ENCODE assay signal across 13 cellular contexts in genomic region chr19:21143846-21144245, GRCh38. TPM values are rescaled to one million over a fixed set of nuclear protein-coding genes. Genes with fewer than 3 reads are reported as not detected.
DNase-seq lines count a peak whose midpoint lies in the region; ATAC-seq and TF ChIP-seq lines count a peak whose summit lies in the region.
"Had no signal": no experiment of that assay in that cellular context is flagged by ENCODE, and none has a peak within 500 bp of the region (broad histone marks: within the 10 kb centered on the region; RNA-seq: fewer than 3 reads in every experiment).

No MANE protein-coding gene starts in this region.

- H3K27ac Mint-ChIP-seq in neural crest cell (ENCODE audit: unreplicated experiment), result no peak overlapping the region
- H3K27ac Mint-ChIP-seq in stimulated activated memory B cell treated with anti-CD40 and anti-IgM and Interleukin-4, amounts not matched to agents 10 μg/mL and 1 μg/mL and 100 μg/mL, for 72 hours, result no peak overlapping the region

- H3K9me2 ChIP-seq in PC-9 (ENCODE audit: insufficient read depth), result no peaks in the 10 kb centered on the region

- peak overlapping the region; percentile 59 for H3K27ac ChIP-seq in PC-9
- H3K27ac ChIP-seq: neutrophil, tibial artery had no signal

- peaks cover 21% of the 10 kb centered on the region for H3K4me1 Mint-ChIP-seq in neural crest cell
- H3K4me1 Mint-ChIP-seq in stimulated activated memory B cell treated with anti-CD40 and anti-IgM and Interleukin-4, amounts not matched to agents 10 μg/mL and 1 μg/mL and 100 μg/mL, for 72 hours, result peaks cover 36% of the 10 kb centered on the region

- no TSS peak for BruUV-seq in PC-9 (replicated peaks; lab: Mats Ljungman, UMichigan)

- H3K9me3 Mint-ChIP-seq in neural crest cell, result peaks cover 19% of the 10 kb centered on the region
- no peaks in the 10 kb centered on the region for H3K9me3 Mint-ChIP-seq in stimulated activated memory B cell treated with anti-CD40 and anti-IgM and Interleukin-4, amounts not matched to agents 10 μg/mL and 1 μg/mL and 100 μg/mL, for 72 hours

- H4K20me1 ChIP-seq in PC-9 (ENCODE audit: insufficient read depth), result no peaks in the 10 kb centered on the region

- H3K4me3 Mint-ChIP-seq in neural crest cell, result peak overlapping the region; percentile 98
- H3K4me3 Mint-ChIP-seq in stimulated activated memory B cell treated with anti-CD40 and anti-IgM and Interleukin-4, amounts not matched to agents 10 μg/mL and 1 μg/mL and 100 μg/mL, for 72 hours, result no peak overlapping the region

- intact Hi-C loops in PC-9 (cut with micrococcal nuclease; ENCODE audit: unreplicated experiment), result loop anchor here (5.0 kb wide), 2 partner anchors 122 to 222 kb away; partner anchors contain the start of genes ZNF430 and ZNF85

- peaks cover 27% of the 10 kb centered on the region for H3K79me2 ChIP-seq in PC-9 (ENCODE audit: low read depth)

- no peaks in the 10 kb centered on the region for H3K27me3 Mint-ChIP-seq in neural crest cell (ENCODE audit: low read depth)
- H3K27me3 Mint-ChIP-seq in stimulated activated memory B cell treated with anti-CD40 and anti-IgM and Interleukin-4, amounts not matched to agents 10 μg/mL and 1 μg/mL and 100 μg/mL, for 72 hours, result no peaks in the 10 kb centered on the region

- peak overlapping the region; percentile 68; the same call in 1 of the 2 replicates for H3K4me3 ChIP-seq in PC-9
- H3K4me3 ChIP-seq: tibial artery had no signal

- H3K27me3 ChIP-seq in PC-9 (ENCODE audit: insufficient read depth, low read depth), result no peaks in the 10 kb centered on the region
- H3K27me3 ChIP-seq: neutrophil, tibial artery had no signal

- H3K36me3 ChIP-seq in PC-9 (ENCODE audit: low read depth), result peaks cover 45% of the 10 kb centered on the region

- peaks cover 10% of the 10 kb centered on the region; the same call in 1 of the 2 replicates for H3F3A ChIP-seq in PC-9 (ENCODE audit: insufficient read depth, low read depth)

- peak; percentile 11 for DNase-seq in ELR (ENCODE audit: low read depth)
- peak; percentile 43 to 93 for DNase-seq in PC-9
- DNase-seq in neural crest cell (ENCODE audit: low read depth, low spot score), result no peak
- no peak for DNase-seq in stimulated activated naive CD4-positive, alpha-beta T cell treated with Interleukin-2 at 50 U/mL for 16 hours (lab: John Stamatoyannopoulos, UW)
- no peak for DNase-seq in T-helper 9 cell
- DNase-seq: left colon, NCI-H1694, NCI-H69, small intestine, tibial artery had no signal

- CTCF ChIA-PET in PC-9 (lab: Charles Lee), result no interaction called here

- peak overlapping the region; percentile 77 for H3K4me2 ChIP-seq in PC-9

- POLR2A ChIA-PET in PC-9 (lab: Charles Lee; ENCODE audit: unreplicated experiment), result interaction anchor here (0.6 kb wide), 1 partner anchor 570 kb away, joined by 6 read pairs; no protein-coding TSS in a partner anchor

- peaks cover 17% of the 10 kb centered on the region; the same call in 1 of the 2 replicates for H3K9me3 ChIP-seq in PC-9 (ENCODE audit: insufficient read depth, low read depth)
- H3K9me3 ChIP-seq: neutrophil, tibial artery had no signal

- H2AFZ ChIP-seq in PC-9, result no peak overlapping the region

- peaks cover 22% of the 10 kb centered on the region for H3K4me1 ChIP-seq in PC-9 (replicated peaks; ENCODE audit: insufficient read depth)

- no peak for TF ChIP-seq CTCF in PC-9 (conservative IDR thresholded peaks at IDR 0.05)
- no peak for TF ChIP-seq CTCF in neural crest cell (conservative IDR thresholded peaks at IDR 0.05)

- peaks cover 64% of the 10 kb centered on the region for H3K36me3 Mint-ChIP-seq in neural crest cell (ENCODE audit: low read depth)
- H3K36me3 Mint-ChIP-seq in stimulated activated memory B cell treated with anti-CD40 and anti-IgM and Interleukin-4, amounts not matched to agents 10 μg/mL and 1 μg/mL and 100 μg/mL, for 72 hours, result peaks cover 52% of the 10 kb centered on the region

- peak; percentile 80 for ATAC-seq in esophagus mucosa
- ATAC-seq in stimulated activated memory B cell treated with anti-CD40 and anti-IgM and Interleukin-4, amounts not matched to agents 10 μg/mL and 1 μg/mL and 100 μg/mL, for 72 hours, result no peak
- ATAC-seq: left colon had no signal

RNA-seq across cellular contexts. Expression of gene ZNF431, which starts 2.0 kb away (rescaled TPM):
- total RNA-seq in PC-9 (2021) (19.0 and 27.2 TPM in 2 replicates), esophagus mucosa (21.2 TPM), neural crest cell (29.0 and 30.4 TPM in 2 replicates)

Comparison
In these comparisons a context has a peak if more than half of its experiments do, and no peak if none do; other contexts are left out.
1. DNase-seq: peak in ELR (single experiment) and PC-9 (2 of 2); none in neural crest cell (single experiment), stimulated activated naive CD4-positive, alpha-beta T cell treated with Interleukin-2 at 50 U/mL for 16 hours (single experiment) and T-helper 9 cell (single experiment).